8 cellular contexts compared by ENCODE assay signal in genomic region chr11:62560566-62561103, GRCh38. TPM values are rescaled to one million over a fixed set of nuclear protein-coding genes. Genes with fewer than 3 reads are reported as not detected.
DNase-seq lines count a peak whose midpoint lies in the region; ATAC-seq and TF ChIP-seq lines count a peak whose summit lies in the region.

No MANE protein-coding gene starts in this region.

- H3K36me3 Mint-ChIP-seq in activated CD8-positive, alpha-beta memory T cell treated with anti-CD3 and anti-CD28 coated beads, Interleukin-2, amount 10 ng/mL, durations not matched to agents 7 days and 5 days, result peaks cover 46% of the 10 kb centered on the region

- CTCF ChIA-PET in activated CD8-positive, alpha-beta memory T cell treated with anti-CD3 and anti-CD28 coated beads, Interleukin-2, amount 10 ng/mL, durations not matched to agents 7 days and 5 days (lab: Charles Lee), result interaction anchor here (1.0 to 12.5 kb wide), 20 partner anchors 9 to 300 kb away, joined by 3 to 354 read pairs (median 5); partner anchors contain the start of genes AHNAK, EEF1G, SCGB1A1 and TUT1

- H3K9me3 ChIP-seq in muscle layer of duodenum (ENCODE audit: control insufficient read depth in 1 of 2, low read length in 2 of 2), result no peaks in the 10 kb centered on the region
- H3K9me3 ChIP-seq in stomach smooth muscle (ENCODE audit: control insufficient read depth in 2 of 2, low read length in 2 of 2), result no peaks in the 10 kb centered on the region

- H3K9ac ChIP-seq in stomach smooth muscle (ENCODE audit: low read length in 2 of 2), result peak overlapping the region in 1 of 2 donors; percentile 68

- H3K27me3 ChIP-seq in muscle layer of duodenum (ENCODE audit: low read depth, low read length), result no peaks in the 10 kb centered on the region
- no peaks in the 10 kb centered on the region for H3K27me3 ChIP-seq in stomach smooth muscle (ENCODE audit: control insufficient read depth in 1 of 2, insufficient read depth in 2 of 2, low read length in 2 of 2)

- peak overlapping the region; percentile 86 for H3K27ac Mint-ChIP-seq in activated CD8-positive, alpha-beta memory T cell treated with anti-CD3 and anti-CD28 coated beads, Interleukin-2, amount 10 ng/mL, durations not matched to agents 7 days and 5 days

- H3K4me3 Mint-ChIP-seq in activated CD8-positive, alpha-beta memory T cell treated with anti-CD3 and anti-CD28 coated beads, Interleukin-2, amount 10 ng/mL, durations not matched to agents 7 days and 5 days, result no peak overlapping the region

- no peak for ATAC-seq in activated CD8-positive, alpha-beta memory T cell treated with anti-CD3 and anti-CD28 coated beads, Interleukin-2, amount 10 ng/mL, durations not matched to agents 7 days and 5 days
- ATAC-seq in HG02623 (IDR thresholded peaks at IDR 0.05; ENCODE audit: unreplicated experiment), result no peak

- peaks cover 27 to 37% of the 10 kb centered on the region in 2 donors for H3K36me3 ChIP-seq in muscle layer of duodenum (ENCODE audit: control insufficient read depth in 1 of 2, insufficient read depth in 2 of 2, low read length in 2 of 2)
- H3K36me3 ChIP-seq in stomach smooth muscle (ENCODE audit: control insufficient read depth in 2 of 2, insufficient read depth in 2 of 2, low read length in 2 of 2), result peaks cover 28 to 29% of the 10 kb centered on the region in 2 donors

- peaks cover 2% of the 10 kb centered on the region for H3K27me3 Mint-ChIP-seq in activated CD8-positive, alpha-beta memory T cell treated with anti-CD3 and anti-CD28 coated beads, Interleukin-2, amount 10 ng/mL, durations not matched to agents 7 days and 5 days

- H3K4me1 ChIP-seq in muscle layer of duodenum (ENCODE audit: control insufficient read depth in 1 of 2, insufficient read depth in 2 of 2, low read length in 2 of 2), result peaks cover 26 to 35% of the 10 kb centered on the region in 2 donors
- peaks cover 36% of the 10 kb centered on the region for H3K4me1 ChIP-seq in stomach smooth muscle (ENCODE audit: control insufficient read depth, insufficient read depth, low read length)

- no peaks in the 10 kb centered on the region for H3K9me3 Mint-ChIP-seq in activated CD8-positive, alpha-beta memory T cell treated with anti-CD3 and anti-CD28 coated beads, Interleukin-2, amount 10 ng/mL, durations not matched to agents 7 days and 5 days (ENCODE audit: low read depth)

- DNase-seq in SKM-1 treated with dmso at 0.1 percent for 144 hours (lab: John Stamatoyannopoulos, UW; ENCODE audit: unreplicated experiment), result peak; percentile 47
- no peak for DNase-seq in SKM-1 (lab: John Stamatoyannopoulos, UW; ENCODE audit: unreplicated experiment)
- DNase-seq in NCI-H69 (lab: John Stamatoyannopoulos, UW), result peak; percentile 76
- DNase-seq in activated CD8-positive, alpha-beta memory T cell treated with anti-CD3 and anti-CD28 coated beads, Interleukin-2, amount 10 ng/mL, durations not matched to agents 7 days and 5 days, result peak; percentile 87
- DNase-seq in epithelial cell of proximal tubule (ENCODE audit: low read depth), result peak; percentile 91

- H3K4me3 ChIP-seq in epithelial cell of proximal tubule (ENCODE audit: low read depth, low read length) (no peak overlapping the region), muscle layer of duodenum (ENCODE audit: low read depth in 1 of 2, low read length in 2 of 2) (no peak overlapping the region), stomach smooth muscle (ENCODE audit: low read length in 2 of 2) (peak overlapping the region in 1 of 2 donors; percentile 29)

- peaks cover 74% of the 10 kb centered on the region for H3K4me1 Mint-ChIP-seq in activated CD8-positive, alpha-beta memory T cell treated with anti-CD3 and anti-CD28 coated beads, Interleukin-2, amount 10 ng/mL, durations not matched to agents 7 days and 5 days

- peak; percentile 95 for TF ChIP-seq CTCF in epithelial cell of proximal tubule (conservative IDR thresholded peaks at IDR 0.05; ENCODE audit: low read depth, low read length)

- H3K27ac ChIP-seq in muscle layer of duodenum (ENCODE audit: low read length), result peak overlapping the region; percentile 85
- H3K27ac ChIP-seq in stomach smooth muscle (ENCODE audit: low read length), result peak overlapping the region; percentile 71

RNA-seq across cellular contexts. Expression of gene EEF1G, which starts 13.1 kb away (rescaled TPM):
- 1,000 to 10,000 TPM in 1 of 2 experiments, 100 to 1,000 TPM in 1; 878 to 1,201 TPM for total RNA-seq in activated CD8-positive, alpha-beta memory T cell treated with anti-CD3 and anti-CD28 coated beads, Interleukin-2, amount 10 ng/mL, durations not matched to agents 7 days and 5 days
- 2,115 and 2,170 TPM in 2 replicates for total RNA-seq in epithelial cell of proximal tubule

RNA-seq across cellular contexts. Expression of gene AHNAK, which starts 14.0 kb away (rescaled TPM):
- 100 to 1,000 TPM; 180 to 390 TPM for total RNA-seq in activated CD8-positive, alpha-beta memory T cell treated with anti-CD3 and anti-CD28 coated beads, Interleukin-2, amount 10 ng/mL, durations not matched to agents 7 days and 5 days
- total RNA-seq in epithelial cell of proximal tubule, result 198 and 296 TPM in 2 replicates

RNA-seq across cellular contexts. Expression of gene TUT1, which starts 30.7 kb away (rescaled TPM):
- total RNA-seq in activated CD8-positive, alpha-beta memory T cell treated with anti-CD3 and anti-CD28 coated beads, Interleukin-2, amount 10 ng/mL, durations not matched to agents 7 days and 5 days, result 10 to 100 TPM; 24.7 to 29.6 TPM
- 9.4 and 10.1 TPM in 2 replicates for total RNA-seq in epithelial cell of proximal tubule

RNA-seq across cellular contexts. Expression of gene MTA2, which starts 41.0 kb away (rescaled TPM):
- total RNA-seq in activated CD8-positive, alpha-beta memory T cell treated with anti-CD3 and anti-CD28 coated beads, Interleukin-2, amount 10 ng/mL, durations not matched to agents 7 days and 5 days, result 100 to 1,000 TPM; 245 to 264 TPM
- total RNA-seq in epithelial cell of proximal tubule, result 109 and 153 TPM in 2 replicates

RNA-seq across cellular contexts. Expression of gene EML3, which starts 51.9 kb away (rescaled TPM):
- total RNA-seq in activated CD8-positive, alpha-beta memory T cell treated with anti-CD3 and anti-CD28 coated beads, Interleukin-2, amount 10 ng/mL, durations not matched to agents 7 days and 5 days, result 100 to 1,000 TPM; 132 to 133 TPM
- 29.7 and 31.8 TPM in 2 replicates for total RNA-seq in epithelial cell of proximal tubule
